10 cellular contexts compared by ENCODE assay signal in genomic region chr9:112601-113467, GRCh38. TPM values are rescaled to one million over a fixed set of nuclear protein-coding genes. Genes with fewer than 3 reads are reported as not detected.
DNase-seq lines count a peak whose midpoint lies in the region; ATAC-seq, FAIRE-seq and TF ChIP-seq lines count a peak whose summit lies in the region.
"Not testable (repeated sequence)": the region's sequence is repeated elsewhere in the genome, so short reads cannot be mapped to it uniquely, and the experiment has no call there.
"Had no signal": no experiment of that assay in that cellular context is flagged by ENCODE, and none has a peak within 500 bp of the region (broad histone marks: within the 10 kb centered on the region; RNA-seq: fewer than 3 reads in every experiment).

No MANE protein-coding gene starts in this region.

- intact Hi-C loops in CD4-positive, alpha-beta memory T cell (cut with micrococcal nuclease); HepG2 (cut with micrococcal nuclease; ENCODE audit: unreplicated experiment): not testable (repeated sequence)
- intact Hi-C loops in activated T-helper 1 cell treated with anti-CD3 and anti-CD28 coated beads, Interleukin-12 subunit alpha, Interleukin-12 subunit beta, Interleukin-2, Interleukin-4 antibody, amounts not matched to agents 30 ng/mL and 10 ng/mL and 1 ng/mL, durations not matched to agents 14 hours and 24 hours and 36 hours (cut with micrococcal nuclease) = loop anchor here (5.0 kb wide), 1 partner anchor 939 kb away; the partner anchor contains the start of gene DMRT2

- H3K9me3 Mint-ChIP-seq in CD4-positive, alpha-beta memory T cell = peaks cover 0 to 22% (median 0%) of the 10 kb centered on the region in 8 donors
- not testable (repeated sequence) for H3K9me3 Mint-ChIP-seq in T-cell; activated T-helper 1 cell treated with anti-CD3 and anti-CD28 coated beads, Interleukin-12 subunit alpha, Interleukin-12 subunit beta, Interleukin-2, Interleukin-4 antibody, amounts not matched to agents 30 ng/mL and 10 ng/mL and 1 ng/mL, durations not matched to agents 14 hours and 24 hours and 36 hours

- not testable (repeated sequence) for H3K79me2 ChIP-seq in HepG2 (ENCODE audit: insufficient read depth, low read length)

- not testable (repeated sequence) for FAIRE-seq in HepG2 (lab: Jason Lieb, UNC)

- H3K4me1 ChIP-seq in CD4-positive, alpha-beta memory T cell (ENCODE audit: insufficient read depth, low read length) = peaks cover 10% of the 10 kb centered on the region
- not testable (repeated sequence) for H3K4me1 ChIP-seq in ectodermal cell (ENCODE audit: control insufficient read depth, insufficient read depth, low read length); HepG2 (ENCODE audit: insufficient read depth, low read length)
- H3K4me1 ChIP-seq in thoracic aorta (ENCODE audit: control insufficient read depth in 1 of 2, low read depth in 2 of 2) = peaks cover 12 to 17% of the 10 kb centered on the region in 2 donors

- TF ChIP-seq CTCF in HepG2 (CRISPR knock-in tag; IDR thresholded peaks at IDR 0.05); omental fat pad (IDR thresholded peaks at IDR 0.05); thoracic aorta (IDR thresholded peaks at IDR 0.05): not testable (repeated sequence)

- peaks cover 8 to 26% (median 19%) of the 10 kb centered on the region in 4 donors for H3K4me1 Mint-ChIP-seq in CD4-positive, alpha-beta memory T cell
- peaks cover 18 to 28% (median 24%) of the 10 kb centered on the region in 3 donors for H3K4me1 Mint-ChIP-seq in T-cell
- not testable (repeated sequence) for H3K4me1 Mint-ChIP-seq in activated T-helper 1 cell treated with anti-CD3 and anti-CD28 coated beads, Interleukin-12 subunit alpha, Interleukin-12 subunit beta, Interleukin-2, Interleukin-4 antibody, amounts not matched to agents 30 ng/mL and 10 ng/mL and 1 ng/mL, durations not matched to agents 14 hours and 24 hours and 36 hours (ENCODE audit: low read depth)

- H3K4me3 Mint-ChIP-seq in CD4-positive, alpha-beta memory T cell = peak overlapping the region; percentile 13 to 68 (median 35)
- H3K4me3 Mint-ChIP-seq in T-cell = peak overlapping the region in 2 of 3 donors; percentile 39 to 62
- H3K4me3 Mint-ChIP-seq in activated T-helper 1 cell treated with anti-CD3 and anti-CD28 coated beads, Interleukin-12 subunit alpha, Interleukin-12 subunit beta, Interleukin-2, Interleukin-4 antibody, amounts not matched to agents 30 ng/mL and 10 ng/mL and 1 ng/mL, durations not matched to agents 14 hours and 24 hours and 36 hours = peak overlapping the region; percentile 15

- not testable (repeated sequence) for H3K9me3 ChIP-seq in CD4-positive, alpha-beta memory T cell (ENCODE audit: control insufficient read depth in 1 of 2, low read length in 2 of 2); ectodermal cell (ENCODE audit: control insufficient read depth, low read length); HepG2 (ENCODE audit: low read length); thoracic aorta

- H3K27me3 Mint-ChIP-seq in CD4-positive, alpha-beta memory T cell = peaks cover 21 to 38% of the 10 kb centered on the region in 2 donors
- peaks cover 21 to 43% of the 10 kb centered on the region in 2 donors for H3K27me3 Mint-ChIP-seq in T-cell
- H3K27me3 Mint-ChIP-seq in activated T-helper 1 cell treated with anti-CD3 and anti-CD28 coated beads, Interleukin-12 subunit alpha, Interleukin-12 subunit beta, Interleukin-2, Interleukin-4 antibody, amounts not matched to agents 30 ng/mL and 10 ng/mL and 1 ng/mL, durations not matched to agents 14 hours and 24 hours and 36 hours (ENCODE audit: insufficient read depth) = peaks cover 44% of the 10 kb centered on the region

- peak overlapping the region in 3 of 7 donors; percentile 29 to 65 (median 62) for H3K27ac Mint-ChIP-seq in CD4-positive, alpha-beta memory T cell
- not testable (repeated sequence) for H3K27ac Mint-ChIP-seq in T-cell; activated T-helper 1 cell treated with anti-CD3 and anti-CD28 coated beads, Interleukin-12 subunit alpha, Interleukin-12 subunit beta, Interleukin-2, Interleukin-4 antibody, amounts not matched to agents 30 ng/mL and 10 ng/mL and 1 ng/mL, durations not matched to agents 14 hours and 24 hours and 36 hours

- BruUV-seq in HepG2 (replicated peaks; lab: Mats Ljungman, UMichigan) = not testable (repeated sequence)

- TF ChIP-seq EP300 in HepG2 (IDR thresholded peaks at IDR 0.05; ENCODE audit: low read depth in 2 of 2, low read length in 2 of 2); HepG2 (CRISPR knock-in tag; IDR thresholded peaks at IDR 0.05; ENCODE audit: borderline replicate concordance): not testable (repeated sequence)

- H3K4me2 ChIP-seq in HepG2 (ENCODE audit: low read depth, low read length) = 0 out of 2 replicates have a peak overlapping the region, but pooled peaks have one; percentile 62

- H3K27me3 ChIP-seq in CD4-positive, alpha-beta memory T cell (ENCODE audit: insufficient read depth, low read length); thoracic aorta (replicated peaks; ENCODE audit: insufficient read depth): not testable (repeated sequence)
- H3K27me3 ChIP-seq in ectodermal cell (ENCODE audit: control insufficient read depth, insufficient read depth, low read length, poor library complexity, severe bottlenecking) (peaks cover 93% of the 10 kb centered on the region), HepG2 (ENCODE audit: control insufficient read depth in 1 of 2, insufficient read depth in 2 of 2, low read length in 2 of 2) (peaks cover 0 to 17% of the 10 kb centered on the region in 2 experiments; a peak in 2 of 5 replicates)

- in situ Hi-C loops in HepG2 (cut with HindIII; ENCODE audit: extremely low pct_ligation_motif_present, low pct_unique_long_range_greater_than_20kb) = not testable (repeated sequence)

- not testable (repeated sequence) for H4K20me1 ChIP-seq in HepG2 (ENCODE audit: insufficient read depth, low read length)

- not testable (repeated sequence) for TF ChIP-seq RAD21 in HepG2 (CRISPR knock-in tag; IDR thresholded peaks at IDR 0.05)

- POLR2A ChIA-PET in CD4-positive, alpha-beta memory T cell (lab: Charles Lee; ENCODE audit: partially characterized antibody); T-cell (lab: Charles Lee); HepG2 (lab: Yijun Ruan, JAX): not testable (repeated sequence)

- 4 to 5% methylated on average over 44 to 47 of the region's 54 CpGs for WGBS in ectodermal cell, 2 experiments
- 55% methylated on average over 23 of the region's 54 CpGs for WGBS in HepG2 (ENCODE audit: low lambda C conversion rate)

- not testable (repeated sequence) for H3K36me3 ChIP-seq in CD4-positive, alpha-beta memory T cell (ENCODE audit: insufficient read depth, low read length); ectodermal cell (ENCODE audit: control insufficient read depth, insufficient read depth, low read length); HepG2 (replicated peaks in 1 of 2; ENCODE audit: control insufficient read depth in 1 of 2, insufficient read depth in 2 of 2, low read length in 2 of 2); thoracic aorta

- not testable (repeated sequence) for H3K27ac ChIP-seq in CD4-positive, alpha-beta memory T cell (ENCODE audit: low read depth, low read length); ectodermal cell (ENCODE audit: insufficient read depth, low read depth, low read length, poor library complexity, severe bottlenecking); HepG2 (ENCODE audit: extremely low read length, insufficient read depth, low read length); thoracic aorta

- CTCF ChIA-PET in CD4-positive, alpha-beta memory T cell (lab: Charles Lee; ENCODE audit: partially characterized antibody); T-cell (lab: Charles Lee); HepG2 (lab: Yijun Ruan, JAX; ENCODE audit: low intra/inter-chr PET ratio, low total read pairs): not testable (repeated sequence)

- peak in 1 of 5 donors; percentile 9 for DNase-seq in CD4-positive, alpha-beta memory T cell
- not testable (repeated sequence) for DNase-seq in T-cell; activated T-helper 1 cell treated with anti-CD3 and anti-CD28 coated beads, Interleukin-12 subunit alpha, Interleukin-12 subunit beta, Interleukin-2, Interleukin-4 antibody, amounts not matched to agents 30 ng/mL and 10 ng/mL and 1 ng/mL, durations not matched to agents 14 hours and 24 hours and 36 hours (ENCODE audit: low spot score); HepG2 (ENCODE audit: low spot score); omental fat pad (ENCODE audit: low spot score); thoracic aorta (ENCODE audit: low spot score)

- H3K36me3 Mint-ChIP-seq in CD4-positive, alpha-beta memory T cell; T-cell; activated T-helper 1 cell treated with anti-CD3 and anti-CD28 coated beads, Interleukin-12 subunit alpha, Interleukin-12 subunit beta, Interleukin-2, Interleukin-4 antibody, amounts not matched to agents 30 ng/mL and 10 ng/mL and 1 ng/mL, durations not matched to agents 14 hours and 24 hours and 36 hours (ENCODE audit: low read depth): not testable (repeated sequence)

- not testable (repeated sequence) for H3K9ac ChIP-seq in HepG2 (ENCODE audit: insufficient read depth, low read depth, low read length)

- H2AFZ ChIP-seq in HepG2 (ENCODE audit: low read length) = not testable (repeated sequence)

- not testable (repeated sequence) for TF ChIP-seq POLR2A in HepG2 (IDR thresholded peaks at IDR 0.05; ENCODE audit: insufficient read depth in 1 of 2, low read depth in 2 of 2, low read length in 2 of 2)

- not testable (repeated sequence) for H3K4me3 ChIP-seq in CD4-positive, alpha-beta memory T cell (ENCODE audit: low read length in 2 of 2); HepG2 (replicated peaks in 1 of 3; ENCODE audit: insufficient read depth in 1 of 3, low read depth in 2 of 3, low read length in 3 of 3)
- peak overlapping the region; percentile 20 for H3K4me3 ChIP-seq in ectodermal cell (ENCODE audit: insufficient read depth, low read depth, low read length)
- H3K4me3 ChIP-seq in thoracic aorta = peak overlapping the region; percentile 71

- ATAC-seq in HG03045 (IDR thresholded peaks at IDR 0.05; ENCODE audit: unreplicated experiment) = peak; percentile 14
- ATAC-seq in T-cell (replicated peaks in 1 of 4) = peak in 1 of 4 experiments; percentile 9
- peak; percentile 73; the same call in 2 of the 3 replicates for ATAC-seq in HepG2
- ATAC-seq in omental fat pad (ENCODE audit: low FRiP score) = peak; percentile 17
- not testable (repeated sequence) for ATAC-seq in thoracic aorta (ENCODE audit: insufficient number of reproducible peaks, low FRiP score, low read depth)

RNA-seq across cellular contexts. Expression of gene FOXD4, which starts 5.4 kb away (rescaled TPM):
- under 1 TPM; 0.30 to 0.35 TPM for total RNA-seq in CD4-positive, alpha-beta memory T cell
- not detected for polyA plus RNA-seq in CD4-positive, alpha-beta memory T cell
- under 1 TPM in 2 of 5 donors, not detected in 3; 0.16 to 0.35 TPM for total RNA-seq in T-cell
- 0.13 and 0.22 TPM in 2 replicates for total RNA-seq in activated T-helper 1 cell treated with anti-CD3 and anti-CD28 coated beads, Interleukin-12 subunit alpha, Interleukin-12 subunit beta, Interleukin-2, Interleukin-4 antibody, amounts not matched to agents 30 ng/mL and 10 ng/mL and 1 ng/mL, durations not matched to agents 14 hours and 24 hours and 36 hours
- not detected for polyA plus RNA-seq in ectodermal cell (2013, experiment 1 of 4)
- 0.55 TPM for polyA plus RNA-seq in ectodermal cell (2013, experiment 2 of 4)
- 0.16 TPM for polyA plus RNA-seq in ectodermal cell (2013, experiment 3 of 4)
- 0.36 TPM for polyA plus RNA-seq in ectodermal cell (2013, experiment 4 of 4)
- 0.18 TPM in 1 of 2 replicates, not detected in the other for total RNA-seq in HepG2 (2016; rRNA removed; fragmentation: Illumina TruSeq; extraction: Trizol)
- not detected in 2 replicates for total RNA-seq in HepG2 (2016; cell fraction: cytosol; rRNA removed; fragmentation: Illumina TruSeq; extraction: Trizol; ENCODE audit: low read depth)
- 0.17 TPM in 1 of 2 replicates, not detected in the other for total RNA-seq in HepG2 (2016; cell fraction: insoluble cytoplasmic fraction; rRNA removed; fragmentation: Illumina TruSeq; extraction: Trizol)
- total RNA-seq in HepG2 (2016; cell fraction: membrane; rRNA removed; fragmentation: Illumina TruSeq; extraction: Trizol) = 0.17 TPM in 1 of 2 replicates, not detected in the other
- 0.25 and 0.40 TPM in 2 replicates for total RNA-seq in HepG2 (2016; cell fraction: nucleus; rRNA removed; fragmentation: Illumina TruSeq; extraction: Trizol)
- 0.15 and 0.21 TPM in 2 replicates for polyA plus RNA-seq in HepG2 (2011; rRNA removed)
- 0.08 and 0.12 TPM in 2 replicates for polyA plus RNA-seq in HepG2 (2011; cell fraction: cytosol; rRNA removed)
- 0.68 and 1.0 TPM in 2 replicates for polyA plus RNA-seq in HepG2 (2011; cell fraction: nucleus; rRNA removed)
- polyA plus RNA-seq in HepG2 (2012) = 0.11 TPM in 1 of 2 replicates, not detected in the other
- 0.08 and 0.10 TPM in 2 replicates for polyA plus RNA-seq in HepG2 (2016; cell fraction: cytosol; fragmentation: Illumina TruSeq; extraction: Trizol; ENCODE audit: low read depth)
- 0.14 TPM in 1 of 2 replicates, not detected in the other for polyA plus RNA-seq in HepG2 (2016; cell fraction: insoluble cytoplasmic fraction; fragmentation: Illumina TruSeq; extraction: Trizol; ENCODE audit: low read depth)
- polyA plus RNA-seq in HepG2 (2016; cell fraction: membrane; fragmentation: Illumina TruSeq; extraction: Trizol; ENCODE audit: low read depth) = 0.16 TPM in 1 of 2 replicates, not detected in the other
- 0.33 and 0.94 TPM in 2 replicates for polyA plus RNA-seq in HepG2 (2016; cell fraction: nucleus; fragmentation: Illumina TruSeq; extraction: Trizol; ENCODE audit: insufficient read depth, low read depth)
- 0.16 and 0.62 TPM in 2 replicates for polyA minus RNA-seq in HepG2 (2011; rRNA and poly(A)+ RNA removed; ENCODE audit: low replicate concordance)
- not detected in 2 replicates for polyA minus RNA-seq in HepG2 (2011; cell fraction: cytosol; rRNA and poly(A)+ RNA removed)
- polyA minus RNA-seq in HepG2 (2011; cell fraction: nucleus; rRNA and poly(A)+ RNA removed) = 0.99 and 2.4 TPM in 2 replicates
- total RNA-seq in omental fat pad = under 1 TPM in 3 of 4 donors, not detected in 1; 0.46 to 0.48 (median 0.47) TPM
- total RNA-seq in thoracic aorta = under 1 TPM in 1 of 2 donors, not detected in 1; 0.28 TPM
- total RNA-seq: G401 had no signal
- polyA plus RNA-seq: aorta had no signal
